Comparison of ENCODE assay signal across 16 cellular contexts in the genomic region with DNA sequence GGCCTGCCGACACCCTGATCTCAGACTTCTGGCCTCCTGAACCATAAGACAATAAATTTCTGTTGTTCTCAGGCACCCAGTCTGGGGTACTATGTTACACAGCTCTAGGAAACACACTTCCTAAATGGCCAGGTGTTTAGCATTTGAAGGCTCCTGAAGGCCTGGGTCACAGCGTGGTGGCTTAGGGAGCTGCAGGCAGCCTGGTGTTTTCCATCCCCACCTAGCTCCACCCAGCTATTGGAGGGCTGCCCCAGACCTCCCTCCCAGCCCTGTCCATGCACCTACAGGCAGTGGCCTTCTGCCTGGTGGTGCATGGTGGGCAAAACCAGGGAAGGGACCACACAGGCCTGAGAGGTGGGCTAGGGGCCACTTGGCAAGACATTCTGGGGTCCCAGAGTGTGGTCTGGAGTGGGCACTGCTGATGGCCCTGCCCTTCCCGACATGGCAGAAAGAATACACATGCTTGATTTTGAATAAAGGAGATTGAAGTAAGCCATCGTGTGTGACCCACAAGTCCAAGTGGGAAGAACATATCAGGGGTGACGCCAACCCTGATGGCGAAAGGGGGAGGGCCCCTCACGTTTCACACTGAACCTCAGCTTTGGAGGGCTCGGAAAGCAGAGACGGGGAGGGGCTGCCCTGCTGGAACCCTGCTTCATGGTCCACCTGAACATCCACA. TPM values are rescaled to one million over a fixed set of nuclear protein-coding genes. Genes with fewer than 3 reads are reported as not detected.
A peak's percentile ranks its signal among the peaks of the same experiment; 100 is the strongest.
DNase-seq lines count a peak whose midpoint lies in the region; ATAC-seq and TF ChIP-seq lines count a peak whose summit lies in the region.
"Had no signal": no experiment of that assay in that cellular context is flagged by ENCODE, and none has a peak within 500 bp of the region (broad histone marks: within the 10 kb centered on the region; RNA-seq: fewer than 3 reads in every experiment).

No MANE protein-coding gene starts in this region.

- POLR2A ChIA-PET in CD4-positive, alpha-beta memory T cell (lab: Charles Lee; ENCODE audit: partially characterized antibody), result interaction anchor here (0.8 to 23.2 kb wide), 4 partner anchors 13 to 91 kb away, joined by 3 to 654 read pairs (median 4); no protein-coding TSS in a partner anchor
- POLR2A ChIA-PET in WTC11 (lab: Charles Lee), result interaction anchor here (0.6 kb wide), 1 partner anchor 392 kb away, joined by 3 read pairs; no protein-coding TSS in a partner anchor

- H3K27ac ChIP-seq in BLaER1 treated with 17β-estradiol and CSF1 and Interleukin-3, amounts not matched to agents 10 nM and 100 nM, result peak overlapping the region in 5 of 11 experiments; percentile 43 to 75 (median 71); a peak in 10 of 22 replicates
- H3K27ac ChIP-seq in CD4-positive, alpha-beta memory T cell (ENCODE audit: low read depth, low read length), result peak overlapping the region; percentile 72
- no peak overlapping the region for H3K27ac ChIP-seq in upper lobe of right lung
- H3K27ac ChIP-seq: colonic mucosa had no signal

- peaks cover 26 to 75% (median 47%) of the 10 kb centered on the region in 4 donors for H3K4me1 Mint-ChIP-seq in CD4-positive, alpha-beta memory T cell
- H3K4me1 Mint-ChIP-seq in WTC11 (peaks cover 58% of the 10 kb centered on the region), memory B cell (peaks cover 51% of the 10 kb centered on the region)

- intact Hi-C loops in CD4-positive, alpha-beta memory T cell (cut with micrococcal nuclease), result no loop called here
- intact Hi-C loops in upper lobe of right lung (cut with DNase I), result no loop called here

- peak; percentile 31 for ATAC-seq in WTC11
- ATAC-seq in memory B cell (ENCODE audit: low read depth), result peak; percentile 20
- no peak for ATAC-seq in upper lobe of right lung
- ATAC-seq in HG03442 (IDR thresholded peaks at IDR 0.05; ENCODE audit: unreplicated experiment), result no peak

- peaks cover under 1 to 13% of the 10 kb centered on the region in 2 donors for H3K36me3 Mint-ChIP-seq in CD4-positive, alpha-beta memory T cell
- H3K36me3 Mint-ChIP-seq in WTC11 (no peaks in the 10 kb centered on the region), memory B cell (no peaks in the 10 kb centered on the region)

- H3K9me3 ChIP-seq in BLaER1 treated with 17β-estradiol and CSF1 and Interleukin-3, amounts not matched to agents 10 nM and 100 nM (replicated peaks in 1 of 11), result no peaks in the 10 kb centered on the region
- no peaks in the 10 kb centered on the region for H3K9me3 ChIP-seq in CD4-positive, alpha-beta memory T cell (ENCODE audit: control insufficient read depth in 1 of 2, low read length in 2 of 2)
- H3K9me3 ChIP-seq in upper lobe of right lung, result no peaks in the 10 kb centered on the region
- H3K9me3 ChIP-seq: colonic mucosa, mucosa of descending colon, SK-N-SH, tibial nerve had no signal

- H3K4me2 ChIP-seq in BLaER1 treated with 17β-estradiol and CSF1 and Interleukin-3, amounts not matched to agents 10 nM and 100 nM, result peak overlapping the region in 7 of 11 experiments; percentile 27 to 97 (median 74); a peak in 13 of 22 replicates
- H3K4me2 ChIP-seq: SK-N-SH had no signal

- peaks cover 0 to 6% (median 0%) of the 10 kb centered on the region in 11 experiments; a peak in 2 of 22 replicates for H4K20me1 ChIP-seq in BLaER1 treated with 17β-estradiol and CSF1 and Interleukin-3, amounts not matched to agents 10 nM and 100 nM

- no peaks in the 10 kb centered on the region for H3K27me3 ChIP-seq in BLaER1 treated with 17β-estradiol and CSF1 and Interleukin-3, amounts not matched to agents 10 nM and 100 nM
- H3K27me3 ChIP-seq in CD4-positive, alpha-beta memory T cell (ENCODE audit: insufficient read depth, low read length), result no peaks in the 10 kb centered on the region
- no peaks in the 10 kb centered on the region for H3K27me3 ChIP-seq in upper lobe of right lung
- H3K27me3 ChIP-seq: colonic mucosa, tibial nerve had no signal

- CTCF ChIA-PET in CD4-positive, alpha-beta memory T cell (lab: Charles Lee; ENCODE audit: partially characterized antibody), result interaction anchor here (0.6 kb wide), 1 partner anchor 42 kb away, joined by 4 read pairs; no protein-coding TSS in a partner anchor
- CTCF ChIA-PET in WTC11 (lab: Charles Lee), result interaction anchor here (0.7 to 1.6 kb wide), 4 partner anchors 20 to 287 kb away, joined by 3 to 7 read pairs (median 4); no protein-coding TSS in a partner anchor

- peaks cover 0 to 5% (median 0%) of the 10 kb centered on the region in 8 donors for H3K9me3 Mint-ChIP-seq in CD4-positive, alpha-beta memory T cell
- no peaks in the 10 kb centered on the region for H3K9me3 Mint-ChIP-seq in WTC11
- H3K9me3 Mint-ChIP-seq in memory B cell, result no peaks in the 10 kb centered on the region

- H3K4me1 ChIP-seq in BLaER1 treated with 17β-estradiol and CSF1 and Interleukin-3, amounts not matched to agents 10 nM and 100 nM, result peaks cover 65 to 92% (median 87%) of the 10 kb centered on the region in 10 experiments
- H3K4me1 ChIP-seq in CD4-positive, alpha-beta memory T cell (ENCODE audit: insufficient read depth, low read length), result peaks cover 66% of the 10 kb centered on the region
- H3K4me1 ChIP-seq in upper lobe of right lung, result peaks cover 37% of the 10 kb centered on the region

- H3K9ac ChIP-seq in BLaER1 treated with 17β-estradiol and CSF1 and Interleukin-3, amounts not matched to agents 10 nM and 100 nM, result 0 out of 22 replicates have a peak overlapping the region, but pooled peaks of 2 of the 11 experiments have one; percentile 3 to 50
- H3K9ac ChIP-seq: SK-N-SH had no signal

- no peaks in the 10 kb centered on the region for H3K27me3 Mint-ChIP-seq in CD4-positive, alpha-beta memory T cell
- H3K27me3 Mint-ChIP-seq in WTC11 (ENCODE audit: low read depth), result peaks cover 18% of the 10 kb centered on the region
- no peaks in the 10 kb centered on the region for H3K27me3 Mint-ChIP-seq in memory B cell

- H3K4me3 Mint-ChIP-seq in CD4-positive, alpha-beta memory T cell, result peak overlapping the region; percentile 40 to 82 (median 68)
- H3K4me3 Mint-ChIP-seq in WTC11 (0 out of 2 replicates have a peak overlapping the region, but pooled peaks have one; percentile 18), memory B cell (no peak overlapping the region)

- DNase-seq in CD4-positive, alpha-beta memory T cell, result no peak
- peak; percentile 45 for DNase-seq in WTC11 (ENCODE audit: low spot score)
- DNase-seq in memory B cell (ENCODE audit: low spot score in 2 of 2), result peak in 1 of 2 donors; percentile 39
- DNase-seq in SW 1271 (lab: John Stamatoyannopoulos, UW), result no peak
- no peak for DNase-seq in upper lobe of right lung
- DNase-seq: colonic mucosa, COR-L47, erythroblast, glutamatergic neuron, IMR-90, NCI-H1105, SK-N-SH had no signal

- H3K4me3 ChIP-seq in BLaER1 treated with 17β-estradiol and CSF1 and Interleukin-3, amounts not matched to agents 10 nM and 100 nM, result no peak overlapping the region
- no peak overlapping the region for H3K4me3 ChIP-seq in CD4-positive, alpha-beta memory T cell (ENCODE audit: low read length in 2 of 2)
- no peak overlapping the region for H3K4me3 ChIP-seq in upper lobe of right lung
- H3K4me3 ChIP-seq: colonic mucosa, mucosa of descending colon, tibial nerve had no signal

- no peaks in the 10 kb centered on the region for H3K36me3 ChIP-seq in BLaER1 treated with 17β-estradiol and CSF1 and Interleukin-3, amounts not matched to agents 10 nM and 100 nM
- H3K36me3 ChIP-seq in CD4-positive, alpha-beta memory T cell (ENCODE audit: insufficient read depth, low read length), result no peaks in the 10 kb centered on the region
- H3K36me3 ChIP-seq in upper lobe of right lung, result no peaks in the 10 kb centered on the region
- H3K36me3 ChIP-seq: colonic mucosa, tibial nerve had no signal

- peak overlapping the region; percentile 84 to 93 (median 91) for H3K27ac Mint-ChIP-seq in CD4-positive, alpha-beta memory T cell
- H3K27ac Mint-ChIP-seq in WTC11, result no peak overlapping the region
- peak overlapping the region; percentile 87 for H3K27ac Mint-ChIP-seq in memory B cell

- no peak for TF ChIP-seq CTCF in WTC11 (IDR thresholded peaks at IDR 0.05)
- no peak for TF ChIP-seq CTCF in upper lobe of right lung (IDR thresholded peaks at IDR 0.05)

TF ChIP-seq in WTC11, 78 proteins besides CTCF, POLR2A, EP300 and RAD21:
- TF ChIP-seq HMGA2 (CRISPR knock-in tag; IDR thresholded peaks at IDR 0.05), result no peak
- no peak for TF ChIP-seq NR1H2 (CRISPR knock-in tag; IDR thresholded peaks at IDR 0.05)
- no peak for TF ChIP-seq ATF2 (CRISPR knock-in tag; IDR thresholded peaks at IDR 0.05; ENCODE audit: borderline replicate concordance, low read depth)

RNA-seq across cellular contexts. Expression of gene SUSD3, which starts 1.3 kb away (rescaled TPM):
- total RNA-seq in CD4-positive, alpha-beta memory T cell, result 10 to 100 TPM; 58.3 to 63.7 TPM
- 100 to 1,000 TPM; 149 to 199 TPM for polyA plus RNA-seq in CD4-positive, alpha-beta memory T cell
- total RNA-seq in WTC11 (2021) (11.5 to 13.2 TPM (median 11.9 TPM) in 3 replicates), upper lobe of right lung (4.8 TPM)

RNA-seq across cellular contexts. Expression of gene CARD19, which starts 38.9 kb away (rescaled TPM):
- total RNA-seq in CD4-positive, alpha-beta memory T cell, result 10 to 100 TPM; 57.8 to 64.2 TPM
- polyA plus RNA-seq in CD4-positive, alpha-beta memory T cell, result 10 to 100 TPM; 65.6 to 88.7 TPM
- total RNA-seq in WTC11 (2021) (30.0 to 34.5 TPM (median 32.8 TPM) in 3 replicates), upper lobe of right lung (31.8 TPM)

Comparison
In these comparisons a context has a peak if more than half of its experiments do, and no peak if none do; other contexts are left out.
1. ATAC-seq: peak in WTC11 (single experiment) and memory B cell (single experiment); none in upper lobe of right lung (single experiment) and HG03442 (single experiment).